Comparison of ENCODE assay signal across 1 cellular context in the genomic region with DNA sequence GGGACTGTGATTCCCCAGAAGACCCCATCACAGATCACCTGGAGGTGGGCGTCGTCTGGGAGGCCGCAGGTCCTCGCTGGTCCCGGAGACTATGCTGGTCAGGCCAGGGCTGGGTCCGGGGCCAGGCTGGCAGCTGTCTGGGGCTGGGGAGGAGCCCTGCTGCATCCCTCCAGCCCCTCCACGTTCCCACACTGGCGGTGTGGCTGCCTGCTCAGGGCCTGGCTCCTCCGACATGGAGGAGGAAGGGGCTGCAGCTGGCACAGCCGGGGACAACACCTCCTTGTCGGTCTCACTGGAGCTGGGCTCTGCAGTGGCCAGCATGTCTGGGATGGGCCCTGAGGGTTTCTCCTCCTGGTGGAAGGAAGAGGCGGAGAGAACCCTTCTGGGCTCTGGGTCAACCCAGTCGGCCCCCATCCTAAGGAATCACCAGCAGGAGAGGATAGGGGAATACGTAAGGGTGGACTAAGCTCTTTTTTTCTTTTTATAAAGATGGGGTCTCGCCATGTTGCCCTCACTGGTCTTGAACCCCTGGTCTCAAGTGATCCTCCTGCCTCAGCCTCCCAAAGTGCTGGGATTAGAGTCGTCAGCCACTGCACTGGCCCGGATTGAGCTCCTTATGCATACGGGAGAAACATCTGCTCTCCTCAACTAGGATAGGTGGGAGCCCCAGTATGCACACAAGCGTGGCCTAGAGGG.
TF ChIP-seq lines count a peak whose summit lies in the region.

No MANE protein-coding gene starts in this region.

TF ChIP-seq in A549, 52 proteins besides CTCF, POLR2A, EP300 and RAD21 (continued from another document):
- TF ChIP-seq USF2 (IDR thresholded peaks at IDR 0.05), result no peak
- no peak for TF ChIP-seq CHD2 (IDR thresholded peaks at IDR 0.05; ENCODE audit: low read length, partially characterized antibody)
- TF ChIP-seq NR3C1 (IDR thresholded peaks at IDR 0.05), result no peak
- no peak for TF ChIP-seq MAFK (IDR thresholded peaks at IDR 0.05; ENCODE audit: partially characterized antibody)
- TF ChIP-seq MAZ (IDR thresholded peaks at IDR 0.05; ENCODE audit: borderline replicate concordance, low read depth, low read length), result no peak
- no peak for TF ChIP-seq ZSCAN20 (CRISPR knock-in tag; IDR thresholded peaks at IDR 0.05)
- TF ChIP-seq, protein P1, sequence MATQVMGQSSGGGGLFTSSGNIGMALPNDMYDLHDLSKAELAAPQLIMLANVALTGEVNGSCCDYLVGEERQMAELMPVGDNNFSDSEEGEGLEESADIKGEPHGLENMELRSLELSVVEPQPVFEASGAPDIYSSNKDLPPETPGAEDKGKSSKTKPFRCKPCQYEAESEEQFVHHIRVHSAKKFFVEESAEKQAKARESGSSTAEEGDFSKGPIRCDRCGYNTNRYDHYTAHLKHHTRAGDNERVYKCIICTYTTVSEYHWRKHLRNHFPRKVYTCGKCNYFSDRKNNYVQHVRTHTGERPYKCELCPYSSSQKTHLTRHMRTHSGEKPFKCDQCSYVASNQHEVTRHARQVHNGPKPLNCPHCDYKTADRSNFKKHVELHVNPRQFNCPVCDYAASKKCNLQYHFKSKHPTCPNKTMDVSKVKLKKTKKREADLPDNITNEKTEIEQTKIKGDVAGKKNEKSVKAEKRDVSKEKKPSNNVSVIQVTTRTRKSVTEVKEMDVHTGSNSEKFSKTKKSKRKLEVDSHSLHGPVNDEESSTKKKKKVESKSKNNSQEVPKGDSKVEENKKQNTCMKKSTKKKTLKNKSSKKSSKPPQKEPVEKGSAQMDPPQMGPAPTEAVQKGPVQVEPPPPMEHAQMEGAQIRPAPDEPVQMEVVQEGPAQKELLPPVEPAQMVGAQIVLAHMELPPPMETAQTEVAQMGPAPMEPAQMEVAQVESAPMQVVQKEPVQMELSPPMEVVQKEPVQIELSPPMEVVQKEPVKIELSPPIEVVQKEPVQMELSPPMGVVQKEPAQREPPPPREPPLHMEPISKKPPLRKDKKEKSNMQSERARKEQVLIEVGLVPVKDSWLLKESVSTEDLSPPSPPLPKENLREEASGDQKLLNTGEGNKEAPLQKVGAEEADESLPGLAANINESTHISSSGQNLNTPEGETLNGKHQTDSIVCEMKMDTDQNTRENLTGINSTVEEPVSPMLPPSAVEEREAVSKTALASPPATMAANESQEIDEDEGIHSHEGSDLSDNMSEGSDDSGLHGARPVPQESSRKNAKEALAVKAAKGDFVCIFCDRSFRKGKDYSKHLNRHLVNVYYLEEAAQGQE (IDR thresholded peaks at IDR 0.05), result no peak
- TF ChIP-seq HEYL (CRISPR knock-in tag; IDR thresholded peaks at IDR 0.05), result no peak
- TF ChIP-seq, protein P2, sequence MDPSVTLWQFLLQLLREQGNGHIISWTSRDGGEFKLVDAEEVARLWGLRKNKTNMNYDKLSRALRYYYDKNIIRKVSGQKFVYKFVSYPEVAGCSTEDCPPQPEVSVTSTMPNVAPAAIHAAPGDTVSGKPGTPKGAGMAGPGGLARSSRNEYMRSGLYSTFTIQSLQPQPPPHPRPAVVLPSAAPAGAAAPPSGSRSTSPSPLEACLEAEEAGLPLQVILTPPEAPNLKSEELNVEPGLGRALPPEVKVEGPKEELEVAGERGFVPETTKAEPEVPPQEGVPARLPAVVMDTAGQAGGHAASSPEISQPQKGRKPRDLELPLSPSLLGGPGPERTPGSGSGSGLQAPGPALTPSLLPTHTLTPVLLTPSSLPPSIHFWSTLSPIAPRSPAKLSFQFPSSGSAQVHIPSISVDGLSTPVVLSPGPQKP (IDR thresholded peaks at IDR 0.05; ENCODE audit: low read depth, low read length), result no peak
- TF ChIP-seq E2F6 (IDR thresholded peaks at IDR 0.05; ENCODE audit: borderline replicate concordance, low read depth), result no peak
- TF ChIP-seq FOSL2 (IDR thresholded peaks at IDR 0.05), result no peak
- TF ChIP-seq FOSL2 (CRISPR knock-in tag; IDR thresholded peaks at IDR 0.05), result no peak
- TF ChIP-seq TFCP2L1 (CRISPR knock-in tag; IDR thresholded peaks at IDR 0.05), result no peak
- no peak for TF ChIP-seq CEBPB (IDR thresholded peaks at IDR 0.05)
